In the genomic region with DNA sequence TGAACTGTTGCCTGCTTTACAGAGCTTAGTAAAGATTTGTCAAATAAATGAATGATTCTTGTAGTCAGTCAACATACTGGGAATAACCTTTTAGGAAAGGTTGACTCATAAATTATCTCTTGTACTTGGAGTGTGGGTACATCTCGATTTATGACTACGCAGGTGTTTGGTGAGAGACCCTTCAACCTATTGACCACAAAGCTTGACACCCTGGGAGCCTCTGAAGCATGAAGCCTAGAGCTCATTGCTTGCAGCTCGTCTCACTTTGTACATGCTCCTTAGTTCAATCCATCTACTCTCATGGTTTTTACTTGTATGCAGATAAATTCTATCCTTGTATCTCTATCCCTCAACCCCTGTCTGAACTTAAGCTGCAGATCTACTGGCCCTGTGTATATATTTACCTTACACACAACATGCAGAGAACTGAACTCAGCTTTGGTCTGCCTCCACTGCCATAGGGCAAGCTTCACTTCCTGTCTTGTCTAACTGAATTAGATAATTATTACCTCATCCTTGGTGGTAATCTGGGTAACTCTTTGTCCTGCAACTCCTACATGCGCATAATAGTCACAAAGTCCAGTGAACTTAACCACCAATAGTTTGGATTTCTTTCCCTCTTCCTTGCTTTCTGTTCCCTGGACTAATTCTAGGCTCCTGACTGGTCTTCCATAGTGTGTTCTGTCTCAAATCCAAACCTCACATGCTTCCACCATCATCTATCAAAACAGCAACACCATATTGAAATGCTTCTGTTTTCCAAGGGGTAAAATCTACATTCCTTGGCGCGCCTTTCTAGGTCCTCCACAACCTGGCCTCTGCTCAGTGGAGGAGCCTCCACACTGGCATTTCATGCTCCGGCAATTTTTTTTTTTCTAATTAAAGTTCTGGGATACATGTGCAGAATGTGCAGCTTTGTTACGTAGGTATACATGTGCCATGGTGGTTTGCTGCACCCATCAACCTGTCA, we compare ENCODE assay signal across 1 cellular context.
TF ChIP-seq lines count a peak whose summit lies in the region.

No MANE protein-coding gene starts in this region.

TF ChIP-seq in HepG2, 621 proteins besides CTCF, POLR2A, EP300 and RAD21 (continued from another document):
- TF ChIP-seq, protein P1, sequence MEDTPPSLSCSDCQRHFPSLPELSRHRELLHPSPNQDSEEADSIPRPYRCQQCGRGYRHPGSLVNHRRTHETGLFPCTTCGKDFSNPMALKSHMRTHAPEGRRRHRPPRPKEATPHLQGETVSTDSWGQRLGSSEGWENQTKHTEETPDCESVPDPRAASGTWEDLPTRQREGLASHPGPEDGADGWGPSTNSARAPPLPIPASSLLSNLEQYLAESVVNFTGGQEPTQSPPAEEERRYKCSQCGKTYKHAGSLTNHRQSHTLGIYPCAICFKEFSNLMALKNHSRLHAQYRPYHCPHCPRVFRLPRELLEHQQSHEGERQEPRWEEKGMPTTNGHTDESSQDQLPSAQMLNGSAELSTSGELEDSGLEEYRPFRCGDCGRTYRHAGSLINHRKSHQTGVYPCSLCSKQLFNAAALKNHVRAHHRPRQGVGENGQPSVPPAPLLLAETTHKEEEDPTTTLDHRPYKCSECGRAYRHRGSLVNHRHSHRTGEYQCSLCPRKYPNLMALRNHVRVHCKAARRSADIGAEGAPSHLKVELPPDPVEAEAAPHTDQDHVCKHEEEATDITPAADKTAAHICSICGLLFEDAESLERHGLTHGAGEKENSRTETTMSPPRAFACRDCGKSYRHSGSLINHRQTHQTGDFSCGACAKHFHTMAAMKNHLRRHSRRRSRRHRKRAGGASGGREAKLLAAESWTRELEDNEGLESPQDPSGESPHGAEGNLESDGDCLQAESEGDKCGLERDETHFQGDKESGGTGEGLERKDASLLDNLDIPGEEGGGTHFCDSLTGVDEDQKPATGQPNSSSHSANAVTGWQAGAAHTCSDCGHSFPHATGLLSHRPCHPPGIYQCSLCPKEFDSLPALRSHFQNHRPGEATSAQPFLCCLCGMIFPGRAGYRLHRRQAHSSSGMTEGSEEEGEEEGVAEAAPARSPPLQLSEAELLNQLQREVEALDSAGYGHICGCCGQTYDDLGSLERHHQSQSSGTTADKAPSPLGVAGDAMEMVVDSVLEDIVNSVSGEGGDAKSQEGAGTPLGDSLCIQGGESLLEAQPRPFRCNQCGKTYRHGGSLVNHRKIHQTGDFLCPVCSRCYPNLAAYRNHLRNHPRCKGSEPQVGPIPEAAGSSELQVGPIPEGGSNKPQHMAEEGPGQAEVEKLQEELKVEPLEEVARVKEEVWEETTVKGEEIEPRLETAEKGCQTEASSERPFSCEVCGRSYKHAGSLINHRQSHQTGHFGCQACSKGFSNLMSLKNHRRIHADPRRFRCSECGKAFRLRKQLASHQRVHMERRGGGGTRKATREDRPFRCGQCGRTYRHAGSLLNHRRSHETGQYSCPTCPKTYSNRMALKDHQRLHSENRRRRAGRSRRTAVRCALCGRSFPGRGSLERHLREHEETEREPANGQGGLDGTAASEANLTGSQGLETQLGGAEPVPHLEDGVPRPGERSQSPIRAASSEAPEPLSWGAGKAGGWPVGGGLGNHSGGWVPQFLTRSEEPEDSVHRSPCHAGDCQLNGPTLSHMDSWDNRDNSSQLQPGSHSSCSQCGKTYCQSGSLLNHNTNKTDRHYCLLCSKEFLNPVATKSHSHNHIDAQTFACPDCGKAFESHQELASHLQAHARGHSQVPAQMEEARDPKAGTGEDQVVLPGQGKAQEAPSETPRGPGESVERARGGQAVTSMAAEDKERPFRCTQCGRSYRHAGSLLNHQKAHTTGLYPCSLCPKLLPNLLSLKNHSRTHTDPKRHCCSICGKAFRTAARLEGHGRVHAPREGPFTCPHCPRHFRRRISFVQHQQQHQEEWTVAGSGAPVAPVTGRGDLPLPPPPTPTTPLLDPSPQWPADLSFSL (CRISPR knock-in tag; IDR thresholded peaks at IDR 0.05) = peak; percentile 81; the same call in 1 of the 2 replicates
- TF ChIP-seq ARNT2 (CRISPR knock-in tag; IDR thresholded peaks at IDR 0.05; ENCODE audit: low read depth) (no peak), CAMTA2 (CRISPR knock-in tag; IDR thresholded peaks at IDR 0.05; ENCODE audit: borderline replicate concordance) (no peak), GATAD2A (CRISPR knock-in tag; IDR thresholded peaks at IDR 0.05) (peak; percentile 93), ZC3H13 (CRISPR knock-in tag; IDR thresholded peaks at IDR 0.05) (0 out of 2 replicates have a peak, but pooled peaks have one; percentile 48), PCBP1 (IDR thresholded peaks at IDR 0.05; ENCODE audit: borderline replicate concordance, low read depth, low read length) (no peak), MZF1 (CRISPR knock-in tag; IDR thresholded peaks at IDR 0.05; ENCODE audit: borderline replicate concordance) (no peak), NAIF1 (CRISPR knock-in tag; IDR thresholded peaks at IDR 0.05; ENCODE audit: borderline replicate concordance) (0 out of 2 replicates have a peak, but pooled peaks have one; percentile 26)
- TF ChIP-seq, protein P2, sequence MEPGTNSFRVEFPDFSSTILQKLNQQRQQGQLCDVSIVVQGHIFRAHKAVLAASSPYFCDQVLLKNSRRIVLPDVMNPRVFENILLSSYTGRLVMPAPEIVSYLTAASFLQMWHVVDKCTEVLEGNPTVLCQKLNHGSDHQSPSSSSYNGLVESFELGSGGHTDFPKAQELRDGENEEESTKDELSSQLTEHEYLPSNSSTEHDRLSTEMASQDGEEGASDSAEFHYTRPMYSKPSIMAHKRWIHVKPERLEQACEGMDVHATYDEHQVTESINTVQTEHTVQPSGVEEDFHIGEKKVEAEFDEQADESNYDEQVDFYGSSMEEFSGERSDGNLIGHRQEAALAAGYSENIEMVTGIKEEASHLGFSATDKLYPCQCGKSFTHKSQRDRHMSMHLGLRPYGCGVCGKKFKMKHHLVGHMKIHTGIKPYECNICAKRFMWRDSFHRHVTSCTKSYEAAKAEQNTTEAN (CRISPR knock-in tag; conservative IDR thresholded peaks at IDR 0.05) = peak; percentile 69; the same call in 1 of the 2 replicates
- TF ChIP-seq, protein P3, sequence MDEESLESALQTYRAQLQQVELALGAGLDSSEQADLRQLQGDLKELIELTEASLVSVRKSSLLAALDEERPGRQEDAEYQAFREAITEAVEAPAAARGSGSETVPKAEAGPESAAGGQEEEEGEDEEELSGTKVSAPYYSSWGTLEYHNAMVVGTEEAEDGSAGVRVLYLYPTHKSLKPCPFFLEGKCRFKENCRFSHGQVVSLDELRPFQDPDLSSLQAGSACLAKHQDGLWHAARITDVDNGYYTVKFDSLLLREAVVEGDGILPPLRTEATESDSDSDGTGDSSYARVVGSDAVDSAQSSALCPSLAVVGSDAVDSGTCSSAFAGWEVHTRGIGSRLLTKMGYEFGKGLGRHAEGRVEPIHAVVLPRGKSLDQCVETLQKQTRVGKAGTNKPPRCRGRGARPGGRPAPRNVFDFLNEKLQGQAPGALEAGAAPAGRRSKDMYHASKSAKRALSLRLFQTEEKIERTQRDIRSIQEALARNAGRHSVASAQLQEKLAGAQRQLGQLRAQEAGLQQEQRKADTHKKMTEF (CRISPR knock-in tag; IDR thresholded peaks at IDR 0.05) = peak; percentile 87
TF ChIP-seq in HepG2: peak in this region for 203.
